In genomic region chr17:68740555-68741447, GRCh38 we compare ENCODE assay signal across 20 cellular contexts.
A peak's percentile ranks its signal among the peaks of the same experiment; 100 is the strongest.
DNase-seq lines count a peak whose midpoint lies in the region; ATAC-seq and TF ChIP-seq lines count a peak whose summit lies in the region.
"Had no signal": no experiment of that assay in that cellular context is flagged by ENCODE, and none has a peak within 500 bp of the region (broad histone marks: within the 10 kb centered on the region; RNA-seq: fewer than 3 reads in every experiment).

No MANE protein-coding gene starts in this region.

- POLR2A ChIA-PET in OCI-LY7 (lab: Charles Lee) = no interaction called here

- peaks cover 5% of the 10 kb centered on the region; the same call in 1 of the 2 replicates for H3K9me3 ChIP-seq in OCI-LY7 (ENCODE audit: low read length)

- H3K4me3 ChIP-seq in AG09309 (ENCODE audit: control insufficient read depth, low read depth, low read length) = no peak overlapping the region
- no peak overlapping the region for H3K4me3 ChIP-seq in OCI-LY7 (ENCODE audit: low read depth, low read length, poor library complexity, severe bottlenecking)
- H3K4me3 ChIP-seq: esophagus squamous epithelium, heart right ventricle, neural progenitor cell, stomach, uterus had no signal

- H3K27me3 ChIP-seq in foreskin keratinocyte = no peaks in the 10 kb centered on the region
- H3K27me3 ChIP-seq: esophagus squamous epithelium, heart right ventricle, neural progenitor cell, stomach, uterus had no signal

- CTCF ChIA-PET in OCI-LY7 (lab: Charles Lee; ENCODE audit: unreplicated experiment) = interaction anchor here (0.6 kb wide), 1 partner anchor 705 kb away, joined by 4 read pairs; the partner anchor contains the start of gene KPNA2

- H4K20me1 ChIP-seq in OCI-LY7 (ENCODE audit: insufficient read depth, low read length) = no peaks in the 10 kb centered on the region

- H3K79me2 ChIP-seq in OCI-LY7 (ENCODE audit: insufficient read depth, low read depth, low read length) = no peaks in the 10 kb centered on the region

- no peak for DNase-seq in AG09309 (ENCODE audit: low read depth)
- DNase-seq in OCI-LY7 (ENCODE audit: low spot score) = no peak
- DNase-seq in foreskin keratinocyte = no peak
- DNase-seq in stimulated activated naive CD4-positive, alpha-beta T cell (lab: John Stamatoyannopoulos, UW) = no peak
- no peak for DNase-seq in T-helper 9 cell
- DNase-seq: activated CD4-positive, alpha-beta T cell treated with anti-CD3 and anti-CD28 coated beads for 48 hours; activated naive CD4-positive, alpha-beta T cell treated with anti-CD3 and anti-CD28 coated beads for 36 hours; activated T-cell treated with anti-CD3 and anti-CD28 coated beads for 4 hours; esophagus squamous epithelium; heart right ventricle; kidney; NCI-H1436; retina; SIG-M5; stomach; uterus had no signal

- peak; percentile 18 for ATAC-seq in foreskin keratinocyte
- ATAC-seq in GM19467 (IDR thresholded peaks at IDR 0.05; ENCODE audit: unreplicated experiment) = no peak
- no peak for ATAC-seq in HG02759 (IDR thresholded peaks at IDR 0.05; ENCODE audit: unreplicated experiment)
- ATAC-seq: heart right ventricle had no signal

- no peak overlapping the region for H3K4me2 ChIP-seq in OCI-LY7 (ENCODE audit: low read length)
- H3K4me2 ChIP-seq: neural progenitor cell had no signal

- TF ChIP-seq CTCF in AG09309 (IDR thresholded peaks at IDR 0.05; ENCODE audit: control insufficient read depth, insufficient read depth, low read depth, low read length, missing control alignments) (peak; percentile 19), GM12874 (IDR thresholded peaks at IDR 0.05; ENCODE audit: insufficient read depth, low read depth, low read length) (0 out of 2 replicates have a peak, but pooled peaks have one; percentile 12), OCI-LY7 (conservative IDR thresholded peaks at IDR 0.05; ENCODE audit: low read length) (peak; percentile 56), foreskin keratinocyte (conservative IDR thresholded peaks at IDR 0.05) (no peak)

- no TSS peak for BruUV-seq in OCI-LY7 (replicated peaks; lab: Mats Ljungman, UMichigan)

- H3K27ac ChIP-seq in OCI-LY7 (ENCODE audit: low read depth, low read length, poor library complexity, severe bottlenecking) (no peak overlapping the region), foreskin keratinocyte (no peak overlapping the region)
- H3K27ac ChIP-seq: esophagus squamous epithelium, heart right ventricle, neural progenitor cell, stomach, uterus had no signal

- intact Hi-C loops in OCI-LY7 (cut with micrococcal nuclease; ENCODE audit: unreplicated experiment) = no loop called here

- no peak overlapping the region for H2AFZ ChIP-seq in OCI-LY7 (ENCODE audit: low read length)
- H2AFZ ChIP-seq: neural progenitor cell had no signal

- no peaks in the 10 kb centered on the region for H3K36me3 ChIP-seq in OCI-LY7 (ENCODE audit: insufficient read depth, low read length)
- H3K36me3 ChIP-seq: esophagus squamous epithelium, heart right ventricle, neural progenitor cell, stomach, uterus had no signal

- H3K9me2 ChIP-seq in OCI-LY7 (ENCODE audit: insufficient read depth, low read length) = no peaks in the 10 kb centered on the region

- H3K4me1 ChIP-seq in OCI-LY7 (ENCODE audit: insufficient read depth, low read length, poor library complexity, severe bottlenecking) = no peaks in the 10 kb centered on the region
- H3K4me1 ChIP-seq in foreskin keratinocyte = no peaks in the 10 kb centered on the region
- H3K4me1 ChIP-seq: esophagus squamous epithelium, neural progenitor cell had no signal
